Comparison of ENCODE assay signal across 9 cellular contexts in the genomic region with DNA sequence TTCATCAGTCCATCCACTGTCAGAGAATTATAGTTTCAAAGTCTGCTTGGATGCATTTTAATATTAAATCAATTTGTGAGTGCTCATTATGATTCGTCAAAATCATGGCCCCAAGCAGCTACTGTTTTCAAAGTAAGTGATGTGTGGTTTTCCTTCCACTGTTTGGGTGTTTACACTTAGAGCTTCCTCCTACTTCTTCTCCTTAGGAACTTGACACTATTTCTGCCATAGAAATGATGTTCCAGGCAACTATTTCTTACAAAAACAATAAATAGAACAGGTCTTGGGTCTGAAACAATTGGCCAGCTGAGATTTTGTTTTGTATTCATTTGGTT.
A peak's percentile ranks its signal among the peaks of the same experiment; 100 is the strongest.
DNase-seq lines count a peak whose midpoint lies in the region; ATAC-seq, FAIRE-seq and TF ChIP-seq lines count a peak whose summit lies in the region.
"Had no signal": no experiment of that assay in that cellular context is flagged by ENCODE, and none has a peak within 500 bp of the region (broad histone marks: within the 10 kb centered on the region; RNA-seq: fewer than 3 reads in every experiment).

No MANE protein-coding gene starts in this region.

- H3K4me2 ChIP-seq in astrocyte (ENCODE audit: low read length): peak overlapping the region; percentile 17

- H3K4me1 ChIP-seq in astrocyte (ENCODE audit: insufficient read depth, low read length) (peaks cover 24% of the 10 kb centered on the region), sigmoid colon (peaks cover 0 to 31% (median 25%) of the 10 kb centered on the region in 4 donors)

- intact Hi-C loops in sigmoid colon (cut with DNase I) (loop anchor here (1.0 to 2.0 kb wide), 3 partner anchors 37 to 375 kb away; partner anchors contain the start of gene TTC23L), MCF 10A (cut with micrococcal nuclease) (loop anchor here (1.0 to 10.0 kb wide), 6 partner anchors 37 to 375 kb away; partner anchors contain the start of genes RAI14 and TTC23L)

- no peaks in the 10 kb centered on the region for H3K36me3 Mint-ChIP-seq in astrocyte (ENCODE audit: low read depth, unreplicated experiment)
- no peaks in the 10 kb centered on the region for H3K36me3 Mint-ChIP-seq in MCF 10A (ENCODE audit: insufficient read depth, unreplicated experiment)

- CTCF ChIA-PET in MCF 10A (lab: Yijun Ruan, JAX): interaction anchor here (0.6 to 4.6 kb wide), 49 partner anchors 9 to 527 kb away, joined by 3 to 126 read pairs (median 4); partner anchors contain the start of genes RAI14 and TTC23L

- H3K4me1 Mint-ChIP-seq in astrocyte (ENCODE audit: low read depth, unreplicated experiment): peaks cover 27% of the 10 kb centered on the region
- peaks cover 20% of the 10 kb centered on the region for H3K4me1 Mint-ChIP-seq in MCF 10A (ENCODE audit: insufficient read depth, unreplicated experiment)

- H3K9ac ChIP-seq in astrocyte (ENCODE audit: low read length): peak overlapping the region; percentile 64

- no peaks in the 10 kb centered on the region for H3K27me3 ChIP-seq in astrocyte (ENCODE audit: insufficient read depth, low read length)
- H3K27me3 ChIP-seq in sigmoid colon: no peaks in the 10 kb centered on the region
- H3K27me3 ChIP-seq: esophagus squamous epithelium had no signal

- H2AFZ ChIP-seq in astrocyte (ENCODE audit: low read depth, low read length): no peak overlapping the region

- H3K4me3 ChIP-seq in astrocyte (ENCODE audit: insufficient read depth, low read depth, low read length) (no peak overlapping the region), sigmoid colon (no peak overlapping the region)
- H3K4me3 ChIP-seq: esophagus squamous epithelium had no signal

- no peaks in the 10 kb centered on the region for H3K9me3 ChIP-seq in astrocyte (ENCODE audit: insufficient read depth, low read depth, low read length)
- no peaks in the 10 kb centered on the region for H3K9me3 ChIP-seq in sigmoid colon
- H3K9me3 ChIP-seq: esophagus squamous epithelium had no signal

- BruUV-seq in MCF 10A (replicated peaks; lab: Mats Ljungman, UMichigan): no TSS peak

- 2% methylated on average over 1 of the region's 1 CpG for WGBS in sigmoid colon, 2 donors

- H3K36me3 ChIP-seq in astrocyte (ENCODE audit: insufficient read depth, low read length) (no peaks in the 10 kb centered on the region), sigmoid colon (no peaks in the 10 kb centered on the region)
- H3K36me3 ChIP-seq: esophagus squamous epithelium had no signal

- H3K4me3 Mint-ChIP-seq in astrocyte (ENCODE audit: unreplicated experiment) (no peak overlapping the region), MCF 10A (ENCODE audit: unreplicated experiment) (no peak overlapping the region)

- no peak for TF ChIP-seq EP300 in sigmoid colon (IDR thresholded peaks at IDR 0.05)

- H3K27ac ChIP-seq in astrocyte (ENCODE audit: low read depth, low read length): peak overlapping the region; percentile 60
- H3K27ac ChIP-seq in sigmoid colon: peak overlapping the region; percentile 10 to 80 (median 68)

- H3K27ac Mint-ChIP-seq in astrocyte (ENCODE audit: unreplicated experiment): peak overlapping the region; percentile 41
- no peak overlapping the region for H3K27ac Mint-ChIP-seq in MCF 10A (ENCODE audit: low read depth, unreplicated experiment)

- POLR2A ChIA-PET in MCF 10A (lab: Yijun Ruan, JAX): interaction anchor here (0.6 to 2.0 kb wide), 10 partner anchors 8 to 436 kb away, joined by 3 to 7 read pairs (median 4); partner anchors contain the start of genes BRIX1, RAD1, RAI14 and TTC23L

- no peak for TF ChIP-seq POLR2A in sigmoid colon (IDR thresholded peaks at IDR 0.05)

- ATAC-seq in GM18520 (IDR thresholded peaks at IDR 0.05; ENCODE audit: unreplicated experiment) (peak; percentile 15), HG02885 (IDR thresholded peaks at IDR 0.05; ENCODE audit: poor library complexity, unreplicated experiment) (peak; percentile 14)

- TF ChIP-seq CTCF in astrocyte (IDR thresholded peaks at IDR 0.05; ENCODE audit: insufficient read depth, low read depth, low read length): no peak
- no peak for TF ChIP-seq CTCF in sigmoid colon (IDR thresholded peaks at IDR 0.05)
- no peak for TF ChIP-seq CTCF in GM10266 (IDR thresholded peaks at IDR 0.05; ENCODE audit: control insufficient read depth, insufficient read depth, low read depth, missing control alignments)
- no peak for TF ChIP-seq CTCF in MCF 10A (IDR thresholded peaks at IDR 0.05; ENCODE audit: unreplicated experiment)

- no peaks in the 10 kb centered on the region for H3K79me2 ChIP-seq in astrocyte (ENCODE audit: insufficient read depth, low read length)

- no peak for FAIRE-seq in astrocyte (lab: Jason Lieb, UNC)

- no peaks in the 10 kb centered on the region for H3K27me3 Mint-ChIP-seq in astrocyte (ENCODE audit: low read depth, unreplicated experiment)
- no peaks in the 10 kb centered on the region for H3K27me3 Mint-ChIP-seq in MCF 10A (ENCODE audit: insufficient read depth, unreplicated experiment)

- DNase-seq in astrocyte (ENCODE audit: low read depth) (no peak), sigmoid colon (no peak), GM10266 (ENCODE audit: extremely low spot score) (no peak), NCI-H748 (lab: John Stamatoyannopoulos, UW; ENCODE audit: unreplicated experiment) (no peak), EL (no peak), MCF 10A (ENCODE audit: unreplicated experiment) (no peak)
- DNase-seq: esophagus squamous epithelium had no signal

- no peaks in the 10 kb centered on the region for H3K9me3 Mint-ChIP-seq in astrocyte (ENCODE audit: unreplicated experiment)
- H3K9me3 Mint-ChIP-seq in MCF 10A (ENCODE audit: unreplicated experiment): no peaks in the 10 kb centered on the region

- no peaks in the 10 kb centered on the region for H4K20me1 ChIP-seq in astrocyte (ENCODE audit: insufficient read depth, low read length)
